ENCODE assay signal across 1 cellular context in genomic region chr9:14400658-14400995, GRCh38.
TF ChIP-seq lines count a peak whose summit lies in the region.

No MANE protein-coding gene starts in this region.

TF ChIP-seq in K562, 482 proteins besides CTCF, POLR2A, EP300 and RAD21 (continued from another document):
- TF ChIP-seq, protein P1, sequence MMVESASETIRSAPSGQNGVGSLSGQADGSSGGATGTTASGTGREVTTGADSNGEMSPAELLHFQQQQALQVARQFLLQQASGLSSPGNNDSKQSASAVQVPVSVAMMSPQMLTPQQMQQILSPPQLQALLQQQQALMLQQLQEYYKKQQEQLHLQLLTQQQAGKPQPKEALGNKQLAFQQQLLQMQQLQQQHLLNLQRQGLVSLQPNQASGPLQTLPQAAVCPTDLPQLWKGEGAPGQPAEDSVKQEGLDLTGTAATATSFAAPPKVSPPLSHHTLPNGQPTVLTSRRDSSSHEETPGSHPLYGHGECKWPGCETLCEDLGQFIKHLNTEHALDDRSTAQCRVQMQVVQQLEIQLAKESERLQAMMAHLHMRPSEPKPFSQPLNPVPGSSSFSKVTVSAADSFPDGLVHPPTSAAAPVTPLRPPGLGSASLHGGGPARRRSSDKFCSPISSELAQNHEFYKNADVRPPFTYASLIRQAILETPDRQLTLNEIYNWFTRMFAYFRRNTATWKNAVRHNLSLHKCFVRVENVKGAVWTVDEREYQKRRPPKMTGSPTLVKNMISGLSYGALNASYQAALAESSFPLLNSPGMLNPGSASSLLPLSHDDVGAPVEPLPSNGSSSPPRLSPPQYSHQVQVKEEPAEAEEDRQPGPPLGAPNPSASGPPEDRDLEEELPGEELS (CRISPR knock-in tag; IDR thresholded peaks at IDR 0.05; ENCODE audit: borderline replicate concordance), result no peak
- TF ChIP-seq ZNF766 (CRISPR knock-in tag; conservative IDR thresholded peaks at IDR 0.05), result no peak
- TF ChIP-seq ATF1 (CRISPR knock-in tag; IDR thresholded peaks at IDR 0.05), result no peak
- no peak for TF ChIP-seq ATF1 (tag; IDR thresholded peaks at IDR 0.05)
- no peak for TF ChIP-seq STAT5B (CRISPR knock-in tag; IDR thresholded peaks at IDR 0.05)
- TF ChIP-seq, protein P2, sequence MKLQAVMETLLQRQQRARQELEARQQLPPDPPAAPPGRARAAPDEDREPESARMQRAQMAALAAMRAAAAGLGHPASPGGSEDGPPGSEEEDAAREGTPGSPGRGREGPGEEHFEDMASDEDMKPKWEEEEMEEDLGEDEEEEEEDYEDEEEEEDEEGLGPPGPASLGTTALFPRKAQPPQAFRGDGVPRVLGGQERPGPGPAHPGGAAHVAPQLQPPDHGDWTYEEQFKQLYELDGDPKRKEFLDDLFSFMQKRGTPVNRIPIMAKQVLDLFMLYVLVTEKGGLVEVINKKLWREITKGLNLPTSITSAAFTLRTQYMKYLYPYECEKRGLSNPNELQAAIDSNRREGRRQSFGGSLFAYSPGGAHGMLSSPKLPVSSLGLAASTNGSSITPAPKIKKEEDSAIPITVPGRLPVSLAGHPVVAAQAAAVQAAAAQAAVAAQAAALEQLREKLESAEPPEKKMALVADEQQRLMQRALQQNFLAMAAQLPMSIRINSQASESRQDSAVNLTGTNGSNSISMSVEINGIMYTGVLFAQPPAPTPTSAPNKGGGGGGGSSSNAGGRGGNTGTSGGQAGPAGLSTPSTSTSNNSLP (IDR thresholded peaks at IDR 0.05; ENCODE audit: borderline replicate concordance, low read depth, low read length), result no peak
- peak in 1 of 3 experiments; percentile 35 for TF ChIP-seq YY1 (IDR thresholded peaks at IDR 0.05; ENCODE audit: borderline replicate concordance in 1 of 3, control insufficient read depth in 1 of 3, extremely low read depth in 1 of 3, insufficient read depth in 3 of 3, insufficient read length in 1 of 3, insufficient replicate concordance in 2 of 3, low read depth in 1 of 3, low read length in 2 of 3)
- no peak for TF ChIP-seq SMAD3 (CRISPR knock-in tag; conservative IDR thresholded peaks at IDR 0.05)
- no peak for TF ChIP-seq ADNP (tag; IDR thresholded peaks at IDR 0.05)
- TF ChIP-seq SMC3 (conservative IDR thresholded peaks at IDR 0.05; ENCODE audit: insufficient read depth, low read depth, low read length), result peak; percentile 21; the same call in 1 of the 2 replicates
